ENCODE assay signal across 22 cellular contexts in genomic region chr15:97728791-97729190, GRCh38.
DNase-seq lines count a peak whose midpoint lies in the region; ATAC-seq, FAIRE-seq and TF ChIP-seq lines count a peak whose summit lies in the region.
"Had no signal": no experiment of that assay in that cellular context is flagged by ENCODE, and none has a peak within 500 bp of the region (broad histone marks: within the 10 kb centered on the region; RNA-seq: fewer than 3 reads in every experiment).

No MANE protein-coding gene starts in this region.

- H3K36me3 ChIP-seq in mucosa of descending colon (ENCODE audit: low read depth) (no peaks in the 10 kb centered on the region), small intestine (ENCODE audit: control insufficient read depth in 2 of 2, insufficient read depth in 2 of 2, low read length in 2 of 2) (no peaks in the 10 kb centered on the region)
- H3K36me3 ChIP-seq: cardiac muscle cell, esophagus muscularis mucosa, neutrophil had no signal

- H3K4me3 ChIP-seq in mucosa of descending colon (no peak overlapping the region), small intestine (ENCODE audit: low read depth in 1 of 2, low read length in 2 of 2) (no peak overlapping the region)
- H3K4me3 ChIP-seq: cardiac muscle cell, GM12878 had no signal

- H3K4me1 Mint-ChIP-seq in immature natural killer cell, result no peaks in the 10 kb centered on the region
- H3K4me1 Mint-ChIP-seq: B cell had no signal

- no peak overlapping the region for H3K27ac ChIP-seq in small intestine (ENCODE audit: low read depth in 1 of 2, low read length in 1 of 2)
- H3K27ac ChIP-seq: cardiac muscle cell, esophagus muscularis mucosa, neutrophil had no signal

- 12 to 52% (median 40%) methylated on average over 13 of the region's 13 CpGs for WGBS in small intestine, 3 donors

- peak; percentile 9 for DNase-seq in SK-MEL-5 (ENCODE audit: low read depth, low spot score)
- peak; percentile 67 for DNase-seq in foreskin melanocyte
- DNase-seq in mucosa of descending colon, result peak in 2 of 3 donors; percentile 35 to 48
- DNase-seq in small intestine, result peak; percentile 3
- DNase-seq in GM13977 (ENCODE audit: low spot score), result no peak
- DNase-seq in immature natural killer cell, result no peak
- DNase-seq: effector CD4-positive, alpha-beta T cell; GF-D8; islet precursor cell; KG1; mesenchymal stem cell; NCI-H1092; NCI-H2081 treated with DMSO at 0.1 percent for 48 hours; NCI-H526 treated with DMSO at 0.1 percent for 48 hours; stimulated activated CD4-positive, alpha-beta T cell treated with anti-CD3 and anti-CD28 coated beads, Interleukin-2, amount 100 ng/mL, for 48 hours had no signal

- in situ Hi-C loops in SK-MEL-5 (cut with HindIII; ENCODE audit: low pct_unique_long_range_greater_than_20kb, low sequenced_read_pairs) (no loop called here), GM13977 (cut with MboI; ENCODE audit: low pct_unique_long_range_greater_than_20kb, low sequenced_read_pairs, unreplicated experiment) (no loop called here)

- H3K4me1 ChIP-seq in mucosa of descending colon (ENCODE audit: low read depth) (no peaks in the 10 kb centered on the region), small intestine (ENCODE audit: control insufficient read depth in 2 of 2, insufficient read depth in 1 of 2, low read depth in 1 of 2, low read length in 1 of 2) (no peaks in the 10 kb centered on the region)
- H3K4me1 ChIP-seq: esophagus muscularis mucosa had no signal

- H3K9me3 ChIP-seq in mucosa of descending colon (no peaks in the 10 kb centered on the region), small intestine (ENCODE audit: control insufficient read depth, low read depth) (no peaks in the 10 kb centered on the region)
- H3K9me3 ChIP-seq: esophagus muscularis mucosa, neutrophil had no signal

- FAIRE-seq in small intestine (lab: Jason Lieb, UNC), result no peak
- FAIRE-seq: D721Med, GM12878 had no signal

- no peaks in the 10 kb centered on the region for H3K36me3 Mint-ChIP-seq in immature natural killer cell

- peaks cover 0 to 4% (median 0%) of the 10 kb centered on the region in 6 donors for H3K9me3 Mint-ChIP-seq in immature natural killer cell

- H3K27me3 Mint-ChIP-seq in immature natural killer cell (ENCODE audit: low read depth in 3 of 3), result peaks cover 0 to 2% (median 0%) of the 10 kb centered on the region in 3 donors
- H3K27me3 Mint-ChIP-seq: B cell had no signal

- intact Hi-C loops in mucosa of descending colon (cut with DNase I, micrococcal nuclease), result no loop called here

- H3K4me3 Mint-ChIP-seq in immature natural killer cell, result no peak overlapping the region
- H3K4me3 Mint-ChIP-seq: B cell had no signal

- ATAC-seq in mucosa of descending colon (peak; percentile 69), GM21381 (IDR thresholded peaks at IDR 0.05; ENCODE audit: unreplicated experiment) (no peak)
- ATAC-seq: GM12878 had no signal

- no peaks in the 10 kb centered on the region for H3K27me3 ChIP-seq in small intestine (ENCODE audit: control insufficient read depth in 2 of 2, insufficient read depth in 2 of 2, low read length in 2 of 2)
- H3K27me3 ChIP-seq: cardiac muscle cell, esophagus muscularis mucosa, neutrophil had no signal

- H3K27ac Mint-ChIP-seq in immature natural killer cell, result no peak overlapping the region
- H3K27ac Mint-ChIP-seq: B cell had no signal

- TF ChIP-seq CTCF in mucosa of descending colon (IDR thresholded peaks at IDR 0.05) (no peak), GM13977 (IDR thresholded peaks at IDR 0.05; ENCODE audit: extremely low read depth, insufficient read depth, missing control alignments) (no peak)

Comparison
In these comparisons a context has a peak if more than half of its experiments do, and no peak if none do; other contexts are left out.
1. DNase-seq: peak in SK-MEL-5 (single experiment), foreskin melanocyte (single experiment), mucosa of descending colon (2 of 3) and small intestine (single experiment); none in GM13977 (single experiment) and immature natural killer cell (0 of 3).